Comparison of ENCODE assay signal across 10 cellular contexts in the genomic region with DNA sequence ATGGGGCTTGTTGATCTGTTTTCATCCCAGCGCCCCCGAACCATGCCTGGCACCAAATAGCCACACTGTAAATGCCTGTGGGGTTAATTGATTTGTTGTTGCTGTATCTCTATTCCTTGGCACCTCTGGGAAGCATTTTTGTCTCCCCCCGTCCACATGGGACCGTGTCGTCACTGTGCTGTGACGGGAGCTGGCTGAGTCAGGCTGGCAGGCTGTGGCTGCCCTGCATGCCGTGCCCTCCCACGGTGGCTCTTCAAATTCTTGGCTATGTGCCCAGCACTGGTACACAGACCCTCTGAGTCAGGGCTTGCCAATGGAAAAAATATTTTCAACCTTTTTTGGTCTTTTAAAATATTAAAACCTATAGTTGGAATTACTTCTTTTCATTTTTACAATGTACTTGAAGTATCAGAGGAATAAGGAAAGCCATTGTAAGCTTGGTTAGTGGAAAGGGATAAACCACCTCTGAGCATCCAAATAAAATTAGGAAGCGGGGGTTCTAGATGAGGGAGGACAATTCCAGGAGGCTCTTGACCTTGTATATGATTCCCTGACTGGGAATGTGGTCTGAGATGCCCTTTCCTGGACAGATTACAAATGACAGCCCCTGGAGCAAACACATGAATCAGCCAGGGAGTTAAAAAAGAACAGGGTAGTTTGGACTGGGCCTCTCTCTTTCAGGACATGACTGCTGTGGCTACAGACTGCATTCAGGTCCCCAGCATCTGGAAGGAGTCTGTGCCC. TPM values are rescaled to one million over a fixed set of nuclear protein-coding genes. Genes with fewer than 3 reads are reported as not detected.
DNase-seq lines count a peak whose midpoint lies in the region; ATAC-seq, FAIRE-seq and TF ChIP-seq lines count a peak whose summit lies in the region.
"Had no signal": no experiment of that assay in that cellular context is flagged by ENCODE, and none has a peak within 500 bp of the region (broad histone marks: within the 10 kb centered on the region; RNA-seq: fewer than 3 reads in every experiment).

No MANE protein-coding gene starts in this region.

- peak; percentile 94 for FAIRE-seq in RCC 7860 (lab: Jason Lieb, UNC)

- peaks cover 2% of the 10 kb centered on the region for H3K9me3 Mint-ChIP-seq in stimulated activated effector memory CD8-positive, alpha-beta T cell treated with anti-CD3 and anti-CD28 coated beads, Interleukin-12 subunit alpha, Interleukin-12 subunit beta, amount 100 ng/mL, for 72 hours
- H3K9me3 Mint-ChIP-seq: IgD-negative memory B cell had no signal

- peak overlapping the region; percentile 92 for H3K27ac Mint-ChIP-seq in stimulated activated effector memory CD8-positive, alpha-beta T cell treated with anti-CD3 and anti-CD28 coated beads, Interleukin-12 subunit alpha, Interleukin-12 subunit beta, amount 100 ng/mL, for 72 hours

- H3K9me2 ChIP-seq in HCT116 (ENCODE audit: insufficient read depth) = no peaks in the 10 kb centered on the region

- H3K9me3 ChIP-seq in HCT116 (ENCODE audit: control insufficient read depth in 1 of 2, insufficient read depth in 1 of 2, low read depth in 1 of 2, low read length in 2 of 2) (peaks cover 0 to 18% of the 10 kb centered on the region in 2 experiments; a peak in 1 of 4 replicates), breast epithelium (peaks cover 0 to 14% of the 10 kb centered on the region in 2 donors), lower lobe of right lung (peaks cover 15% of the 10 kb centered on the region)

- H3K36me3 ChIP-seq in HCT116 (ENCODE audit: control insufficient read depth in 1 of 2, insufficient read depth in 2 of 2, low read length in 2 of 2) (peaks cover 0 to 10% of the 10 kb centered on the region in 2 experiments; a peak in 2 of 4 replicates), breast epithelium (no peaks in the 10 kb centered on the region), lower lobe of right lung (peaks cover 6% of the 10 kb centered on the region)

- intact Hi-C loops in HCT116 (cut with micrococcal nuclease) (no loop called here), breast epithelium (cut with DNase I; ENCODE audit: low total_unique reads) (no loop called here), lower lobe of right lung (cut with DNase I) (no loop called here)

- H3K4me2 ChIP-seq in HCT116 (ENCODE audit: low read length) = peak overlapping the region; percentile 78

- TF ChIP-seq CTCF in HCT116 (IDR thresholded peaks at IDR 0.05 in 2 of 3, conservative IDR thresholded peaks at IDR 0.05 in 1 of 3; ENCODE audit: borderline replicate concordance in 1 of 3, insufficient read depth in 1 of 3, low read depth in 2 of 3, low read length in 2 of 3) (no peak), breast epithelium (IDR thresholded peaks at IDR 0.05) (no peak), lower lobe of right lung (IDR thresholded peaks at IDR 0.05) (no peak)

- H3K27me3 ChIP-seq in HCT116 (ENCODE audit: insufficient read depth, low read length) (no peaks in the 10 kb centered on the region), breast epithelium (no peaks in the 10 kb centered on the region), lower lobe of right lung (ENCODE audit: low read depth) (no peaks in the 10 kb centered on the region)

- POLR2A ChIA-PET in HCT116 (lab: Charles Lee) = no interaction called here

- TF ChIP-seq RAD21 in HCT116 (IDR thresholded peaks at IDR 0.05; ENCODE audit: low read depth) = no peak

- CTCF ChIA-PET in HCT116 (lab: Charles Lee) = interaction anchor here (1.3 to 2.0 kb wide), 2 partner anchors 10 to 30 kb away, joined by 4 to 8 read pairs; no protein-coding TSS in a partner anchor

- H3K4me3 ChIP-seq in HCT116 (replicated peaks in 1 of 2; ENCODE audit: low read depth in 1 of 2, low read length in 2 of 2) (peak overlapping the region in 1 of 2 experiments; percentile 33; a peak in 2 of 4 replicates), breast epithelium (no peak overlapping the region), lower lobe of right lung (no peak overlapping the region)

- H3K36me3 Mint-ChIP-seq in stimulated activated effector memory CD8-positive, alpha-beta T cell treated with anti-CD3 and anti-CD28 coated beads, Interleukin-12 subunit alpha, Interleukin-12 subunit beta, amount 100 ng/mL, for 72 hours = peaks cover 17% of the 10 kb centered on the region

- peaks cover 73% of the 10 kb centered on the region for H3K4me1 Mint-ChIP-seq in stimulated activated effector memory CD8-positive, alpha-beta T cell treated with anti-CD3 and anti-CD28 coated beads, Interleukin-12 subunit alpha, Interleukin-12 subunit beta, amount 100 ng/mL, for 72 hours

- no TSS peak for BruUV-seq in HCT116 (replicated peaks; lab: Mats Ljungman, UMichigan)

- peak overlapping the region; percentile 42 for H3K4me3 Mint-ChIP-seq in stimulated activated effector memory CD8-positive, alpha-beta T cell treated with anti-CD3 and anti-CD28 coated beads, Interleukin-12 subunit alpha, Interleukin-12 subunit beta, amount 100 ng/mL, for 72 hours
- H3K4me3 Mint-ChIP-seq: memory B cell had no signal

- H2AFZ ChIP-seq in HCT116 (ENCODE audit: low read depth, low read length, poor library complexity, severe bottlenecking) = no peak overlapping the region

- peaks cover 7% of the 10 kb centered on the region; the same call in 1 of the 2 replicates for H4K20me1 ChIP-seq in HCT116 (ENCODE audit: insufficient read depth)

- peaks cover 70% of the 10 kb centered on the region for H3K79me2 ChIP-seq in HCT116 (ENCODE audit: insufficient read depth, low read length)

- RAD21 ChIA-PET in HCT116 (lab: Charles Lee; ENCODE audit: low non-redundant PET in 1 of 2, low total read pairs in 2 of 2, uncharacterized antibody in 2 of 2, unreplicated experiment in 2 of 2) = interaction anchor here in 1 of 2 experiments (1.4 kb wide), 1 partner anchor 30 kb away, joined by 3 read pairs; no protein-coding TSS in a partner anchor

- no peak for TF ChIP-seq POLR2A in HCT116 (IDR thresholded peaks at IDR 0.05; ENCODE audit: borderline replicate concordance, extremely low read depth, insufficient read depth, insufficient read length)
- TF ChIP-seq POLR2A in breast epithelium (IDR thresholded peaks at IDR 0.05) = no peak

- peak; percentile 75 for ATAC-seq in HCT116
- peak; percentile 80 to 84 for ATAC-seq in lower lobe of right lung
- peak; percentile 84 for ATAC-seq in stimulated activated effector memory CD8-positive, alpha-beta T cell treated with anti-CD3 and anti-CD28 coated beads, Interleukin-12 subunit alpha, Interleukin-12 subunit beta, amount 100 ng/mL, for 72 hours
- ATAC-seq in GM21390 (IDR thresholded peaks at IDR 0.05; ENCODE audit: unreplicated experiment) = no peak

- H3K27ac ChIP-seq in HCT116 (ENCODE audit: low read depth, low read length) (peak overlapping the region; percentile 82), breast epithelium (peak overlapping the region; percentile 64 to 79), lower lobe of right lung (peak overlapping the region; percentile 69)

- peaks cover 48 to 66% of the 10 kb centered on the region in 2 experiments for H3K4me1 ChIP-seq in HCT116 (ENCODE audit: control insufficient read depth in 1 of 2, insufficient read depth in 2 of 2, low read length in 2 of 2)
- peaks cover 0 to 7% of the 10 kb centered on the region in 2 donors for H3K4me1 ChIP-seq in breast epithelium
- peaks cover 59% of the 10 kb centered on the region for H3K4me1 ChIP-seq in lower lobe of right lung

- DNase-seq in HCT116 (ENCODE audit: low read depth, low spot score) = peak; percentile 83
- peak; percentile 98 for DNase-seq in RCC 7860 (ENCODE audit: low spot score)
- peak in 1 of 2 donors; percentile 64 for DNase-seq in breast epithelium (ENCODE audit: low spot score in 2 of 2)
- peak; percentile 79 for DNase-seq in lower lobe of right lung
- no peak for DNase-seq in stimulated activated effector memory CD8-positive, alpha-beta T cell treated with anti-CD3 and anti-CD28 coated beads, Interleukin-12 subunit alpha, Interleukin-12 subunit beta, amount 100 ng/mL, for 72 hours (ENCODE audit: low spot score in 2 of 2)
- DNase-seq in NCI-H146 (lab: John Stamatoyannopoulos, UW) = no peak
- no peak for DNase-seq in NOMO-1 (lab: John Stamatoyannopoulos, UW; ENCODE audit: unreplicated experiment in 2 of 2)

- H3K9ac ChIP-seq in HCT116 (ENCODE audit: low read length) = peak overlapping the region; percentile 54

TF ChIP-seq in HCT116, 20 proteins besides CTCF, POLR2A, EP300 and RAD21 (continues in another document):
- TF ChIP-seq TCF7L2 (IDR thresholded peaks at IDR 0.05; ENCODE audit: borderline replicate concordance, extremely low read depth, insufficient read depth, insufficient read length) (no peak), ZFX (IDR thresholded peaks at IDR 0.05) (no peak), ZNF274 (IDR thresholded peaks at IDR 0.05; ENCODE audit: low read depth, low read length) (no peak), EZH2phosphoT487 (IDR thresholded peaks at IDR 0.05; ENCODE audit: borderline replicate concordance) (no peak), EGR1 (IDR thresholded peaks at IDR 0.05; ENCODE audit: low read depth) (peak; percentile 75), JUND (IDR thresholded peaks at IDR 0.05) (peak; percentile 70)
- TF ChIP-seq, protein P1, sequence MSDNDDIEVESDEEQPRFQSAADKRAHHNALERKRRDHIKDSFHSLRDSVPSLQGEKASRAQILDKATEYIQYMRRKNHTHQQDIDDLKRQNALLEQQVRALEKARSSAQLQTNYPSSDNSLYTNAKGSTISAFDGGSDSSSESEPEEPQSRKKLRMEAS (IDR thresholded peaks at IDR 0.05) = peak; percentile 80
- TF ChIP-seq, protein P2, sequence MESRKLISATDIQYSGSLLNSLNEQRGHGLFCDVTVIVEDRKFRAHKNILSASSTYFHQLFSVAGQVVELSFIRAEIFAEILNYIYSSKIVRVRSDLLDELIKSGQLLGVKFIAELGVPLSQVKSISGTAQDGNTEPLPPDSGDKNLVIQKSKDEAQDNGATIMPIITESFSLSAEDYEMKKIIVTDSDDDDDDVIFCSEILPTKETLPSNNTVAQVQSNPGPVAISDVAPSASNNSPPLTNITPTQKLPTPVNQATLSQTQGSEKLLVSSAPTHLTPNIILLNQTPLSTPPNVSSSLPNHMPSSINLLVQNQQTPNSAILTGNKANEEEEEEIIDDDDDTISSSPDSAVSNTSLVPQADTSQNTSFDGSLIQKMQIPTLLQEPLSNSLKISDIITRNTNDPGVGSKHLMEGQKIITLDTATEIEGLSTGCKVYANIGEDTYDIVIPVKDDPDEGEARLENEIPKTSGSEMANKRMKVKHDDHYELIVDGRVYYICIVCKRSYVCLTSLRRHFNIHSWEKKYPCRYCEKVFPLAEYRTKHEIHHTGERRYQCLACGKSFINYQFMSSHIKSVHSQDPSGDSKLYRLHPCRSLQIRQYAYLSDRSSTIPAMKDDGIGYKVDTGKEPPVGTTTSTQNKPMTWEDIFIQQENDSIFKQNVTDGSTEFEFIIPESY (IDR thresholded peaks at IDR 0.05; ENCODE audit: extremely low read depth, insufficient replicate concordance, low read length) = no peak

RNA-seq across cellular contexts. Expression of a gene that starts 59.4 kb away (rescaled TPM):
- 52.0 TPM for total RNA-seq in HCT116 (2021; ENCODE audit: unreplicated experiment)
- 35.3 and 48.1 TPM in 2 replicates for polyA plus RNA-seq in HCT116 (2012)
- total RNA-seq in breast epithelium = 10 to 100 TPM; 17.1 to 41.3 (median 37.3) TPM
- total RNA-seq in lower lobe of right lung = 69.3 TPM

Comparison
In these comparisons a context has a peak if more than half of its experiments do, and no peak if none do; other contexts are left out.
1. DNase-seq: peak in HCT116 (single experiment), RCC 7860 (single experiment) and lower lobe of right lung (single experiment); none in stimulated activated effector memory CD8-positive, alpha-beta T cell treated with anti-CD3 and anti-CD28 coated beads, Interleukin-12 subunit alpha, Interleukin-12 subunit beta, amount 100 ng/mL, for 72 hours (0 of 2), NCI-H146 (single experiment) and NOMO-1 (0 of 2).
2. Peak in every context shown above with its lines, with median percentiles within 50 percentile points of each other: H3K27ac ChIP-seq.